ENCODE assay signal across 13 cellular contexts in the genomic region with DNA sequence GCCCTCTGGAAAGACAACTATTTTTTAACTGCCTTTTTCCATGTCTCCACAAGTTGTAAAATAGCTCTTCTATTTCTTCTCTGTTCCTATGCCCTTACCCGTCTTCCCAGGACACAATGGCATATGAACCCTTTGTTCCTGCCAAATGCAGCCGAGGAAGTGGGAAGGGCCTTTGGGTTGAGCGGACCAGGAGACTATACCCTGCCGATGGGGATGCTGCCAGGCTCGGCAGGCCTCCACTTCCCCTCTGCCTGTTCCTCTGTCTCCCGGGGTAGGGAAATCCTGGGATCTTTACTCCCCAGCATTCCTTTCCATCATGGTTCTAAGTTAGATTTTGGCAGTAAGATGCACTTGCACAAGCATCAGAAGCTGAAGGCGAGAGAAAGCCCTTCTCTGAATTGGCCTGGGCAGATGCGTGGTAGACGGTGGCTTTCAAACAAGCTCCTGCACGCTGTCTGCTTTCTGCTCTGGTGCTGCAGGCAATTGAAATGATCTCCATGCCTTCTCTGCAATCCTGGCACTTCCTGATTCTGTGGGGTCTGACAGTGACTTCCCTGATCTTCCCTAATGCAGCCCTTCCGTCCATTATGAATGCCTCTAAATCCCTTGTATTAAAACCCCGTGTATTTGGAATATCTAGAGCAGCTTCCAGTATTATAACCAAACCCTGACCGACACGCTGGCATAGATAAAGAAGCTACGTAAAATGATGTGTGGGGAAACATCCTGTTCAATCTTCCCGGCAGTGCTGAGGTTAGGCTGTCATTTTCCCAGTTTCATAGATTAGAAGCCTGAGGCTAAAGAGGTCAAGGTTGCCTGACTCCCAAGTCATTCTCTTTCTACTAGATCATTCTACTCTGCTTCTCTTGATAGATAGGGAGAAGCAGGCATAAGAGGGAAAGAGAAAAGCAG.
DNase-seq lines count a peak whose midpoint lies in the region; ATAC-seq and TF ChIP-seq lines count a peak whose summit lies in the region.
"Had no signal": no experiment of that assay in that cellular context is flagged by ENCODE, and none has a peak within 500 bp of the region (broad histone marks: within the 10 kb centered on the region; RNA-seq: fewer than 3 reads in every experiment).

No MANE protein-coding gene starts in this region.

- TF ChIP-seq CTCF in esophagus muscularis mucosa (IDR thresholded peaks at IDR 0.05): no peak
- TF ChIP-seq CTCF in omental fat pad (IDR thresholded peaks at IDR 0.05): no peak
- no peak for TF ChIP-seq CTCF in upper lobe of right lung (IDR thresholded peaks at IDR 0.05)

- H3K4me3 ChIP-seq in esophagus muscularis mucosa (no peak overlapping the region), upper lobe of right lung (no peak overlapping the region)
- H3K4me3 ChIP-seq: SK-N-MC had no signal

- no peaks in the 10 kb centered on the region for H3K27me3 ChIP-seq in esophagus muscularis mucosa
- H3K27me3 ChIP-seq in upper lobe of right lung: no peaks in the 10 kb centered on the region

- TF ChIP-seq POLR2A in esophagus muscularis mucosa (IDR thresholded peaks at IDR 0.05; ENCODE audit: low read depth): no peak

- peak; percentile 6 for ATAC-seq in omental fat pad (ENCODE audit: low FRiP score)
- no peak for ATAC-seq in upper lobe of right lung
- ATAC-seq in HG02642 (IDR thresholded peaks at IDR 0.05; ENCODE audit: poor library complexity, unreplicated experiment): no peak
- ATAC-seq in GM18511 (IDR thresholded peaks at IDR 0.05; ENCODE audit: unreplicated experiment): no peak

- 79% methylated on average over 16 of the region's 16 CpGs for WGBS in esophagus muscularis mucosa

- no peaks in the 10 kb centered on the region for H3K36me3 ChIP-seq in esophagus muscularis mucosa
- no peaks in the 10 kb centered on the region for H3K36me3 ChIP-seq in upper lobe of right lung

- H3K4me1 ChIP-seq in esophagus muscularis mucosa (peaks cover 55 to 74% (median 70%) of the 10 kb centered on the region in 4 donors), upper lobe of right lung (peaks cover 53% of the 10 kb centered on the region)

- intact Hi-C loops in esophagus muscularis mucosa (cut with DNase I): no loop called here
- intact Hi-C loops in upper lobe of right lung (cut with DNase I): no loop called here

- peak; percentile 28 for DNase-seq in activated effector memory CD4-positive, alpha-beta T cell treated with anti-CD3 and anti-CD28 coated beads, Interleukin-2, amount 50 U/mL, for 16 hours
- no peak for DNase-seq in activated effector memory CD4-positive, alpha-beta T cell treated with Interleukin-2 at 50 U/mL for 16 hours
- no peak for DNase-seq in esophagus muscularis mucosa (ENCODE audit: extremely low spot score)
- no peak for DNase-seq in omental fat pad (ENCODE audit: low spot score)
- peak; percentile 43 for DNase-seq in upper lobe of right lung
- no peak for DNase-seq in iPS-NIHi7 (ENCODE audit: extremely low spot score)
- DNase-seq: activated T-cell treated with anti-CD3 and anti-CD28 coated beads, Interleukin-2, amount 50 U/mL, for 1 hour; erythroblast; NCI-H82; substantia nigra had no signal

- TF ChIP-seq EP300 in esophagus muscularis mucosa (IDR thresholded peaks at IDR 0.05): no peak

- H3K9me3 ChIP-seq in esophagus muscularis mucosa (no peaks in the 10 kb centered on the region), upper lobe of right lung (no peaks in the 10 kb centered on the region)

- H3K27ac ChIP-seq in esophagus muscularis mucosa (replicated peaks in 1 of 4) (peak overlapping the region; percentile 87 to 95 (median 92)), upper lobe of right lung (peak overlapping the region; percentile 80)
- H3K27ac ChIP-seq: SK-N-MC had no signal

Comparison
In these comparisons a context has a peak if more than half of its experiments do, and no peak if none do; other contexts are left out.
1. DNase-seq: peak in activated effector memory CD4-positive, alpha-beta T cell treated with anti-CD3 and anti-CD28 coated beads, Interleukin-2, amount 50 U/mL, for 16 hours (single experiment) and upper lobe of right lung (single experiment); none in activated effector memory CD4-positive, alpha-beta T cell treated with Interleukin-2 at 50 U/mL for 16 hours (single experiment), esophagus muscularis mucosa (single experiment), omental fat pad (single experiment) and iPS-NIHi7 (single experiment).